In genomic region chr14:101359221-101360044, GRCh38 we compare ENCODE assay signal across 11 cellular contexts.
A peak's percentile ranks its signal among the peaks of the same experiment; 100 is the strongest.
DNase-seq lines count a peak whose midpoint lies in the region; ATAC-seq and TF ChIP-seq lines count a peak whose summit lies in the region.
"Had no signal": no experiment of that assay in that cellular context is flagged by ENCODE, and none has a peak within 500 bp of the region (broad histone marks: within the 10 kb centered on the region; RNA-seq: fewer than 3 reads in every experiment).

No MANE protein-coding gene starts in this region.

- H3K27me3 ChIP-seq in body of pancreas (no peaks in the 10 kb centered on the region), lung (ENCODE audit: control insufficient read depth, insufficient read depth) (no peaks in the 10 kb centered on the region), stomach smooth muscle (ENCODE audit: control insufficient read depth in 1 of 2, insufficient read depth in 2 of 2, low read length in 2 of 2) (peaks cover 0 to under 1% of the 10 kb centered on the region in 2 donors), SK-N-SH (ENCODE audit: insufficient read depth) (no peaks in the 10 kb centered on the region)
- H3K27me3 ChIP-seq: foreskin keratinocyte had no signal

- no peaks in the 10 kb centered on the region for H4K20me1 ChIP-seq in SK-N-SH (ENCODE audit: insufficient read depth)

- TF ChIP-seq RAD21 in SK-N-SH (IDR thresholded peaks at IDR 0.05; ENCODE audit: low read length) = no peak

- no peak overlapping the region for H3K4me3 ChIP-seq in body of pancreas
- H3K4me3 ChIP-seq in lung = no peak overlapping the region
- peak overlapping the region; percentile 11 to 44 for H3K4me3 ChIP-seq in stomach smooth muscle (ENCODE audit: low read length in 2 of 2)
- no peak overlapping the region for H3K4me3 ChIP-seq in SK-N-SH (ENCODE audit: low read depth in 2 of 2, low read length in 1 of 2)

- H3K9me3 ChIP-seq in body of pancreas = no peaks in the 10 kb centered on the region
- peaks cover 0 to 6% of the 10 kb centered on the region in 2 donors for H3K9me3 ChIP-seq in lung (ENCODE audit: control insufficient read depth in 2 of 2, insufficient read depth in 1 of 2, low read length in 1 of 2)
- H3K9me3 ChIP-seq in stomach smooth muscle (ENCODE audit: control insufficient read depth in 2 of 2, low read length in 2 of 2) = peaks cover 0 to 13% of the 10 kb centered on the region in 2 donors
- no peaks in the 10 kb centered on the region for H3K9me3 ChIP-seq in SK-N-SH

- ATAC-seq in body of pancreas (peak; percentile 45), lung (ENCODE audit: insufficient read depth, low FRiP score) (no peak), HG02642 (IDR thresholded peaks at IDR 0.05; ENCODE audit: poor library complexity, unreplicated experiment) (no peak)
- ATAC-seq: foreskin keratinocyte had no signal

- H3K9me2 ChIP-seq in SK-N-SH = no peaks in the 10 kb centered on the region

- DNase-seq in LHCN-M2 (ENCODE audit: low read depth) (peak; percentile 1), body of pancreas (peak in 2 of 4 donors; percentile 26 to 49), lung (ENCODE audit: low spot score) (peak; percentile 32), HEK293T (ENCODE audit: extremely low spot score) (no peak), SK-N-SH (no peak), DMS114 treated with DMSO at 0.1 percent for 48 hours (lab: John Stamatoyannopoulos, UW; ENCODE audit: unreplicated experiment) (no peak)
- DNase-seq: DMS 273 treated with DMSO at 0.1 percent for 48 hours, foreskin keratinocyte, NCI-H1436 had no signal

- intact Hi-C loops in body of pancreas (cut with DNase I) = no loop called here

- TF ChIP-seq POLR2A in body of pancreas (IDR thresholded peaks at IDR 0.05) = no peak

- H3K36me3 ChIP-seq in body of pancreas (replicated peaks in 1 of 2; ENCODE audit: insufficient read depth in 1 of 2, low read depth in 2 of 2) (no peaks in the 10 kb centered on the region), lung (ENCODE audit: control insufficient read depth in 2 of 2, insufficient read depth in 2 of 2, low read length in 2 of 2) (no peaks in the 10 kb centered on the region), stomach smooth muscle (ENCODE audit: control insufficient read depth in 2 of 2, insufficient read depth in 2 of 2, low read length in 2 of 2) (no peaks in the 10 kb centered on the region), SK-N-SH (replicated peaks in 1 of 2; ENCODE audit: control insufficient read depth in 1 of 2, insufficient read depth in 2 of 2, low read length in 1 of 2) (no peaks in the 10 kb centered on the region)

- no peak for TF ChIP-seq EP300 in SK-N-SH (IDR thresholded peaks at IDR 0.05; ENCODE audit: borderline replicate concordance in 1 of 2, low read depth in 1 of 2, low read length in 1 of 2)

- no peaks in the 10 kb centered on the region for H3F3A ChIP-seq in SK-N-SH (replicated peaks; ENCODE audit: insufficient read depth)

- 69 to 78% methylated on average over 16 to 19 of the region's 19 CpGs for WGBS in body of pancreas, 2 donors
- 45 to 55% methylated on average over 19 of the region's 19 CpGs for WGBS in lung, 2 donors
- 48% methylated on average over 14 of the region's 19 CpGs for WGBS in SK-N-SH (ENCODE audit: low lambda C conversion rate)

- H3K27ac ChIP-seq in body of pancreas (peak overlapping the region in 1 of 4 donors; percentile 6), lung (ENCODE audit: low read depth in 1 of 2, low read length in 1 of 2) (peak overlapping the region in 1 of 2 donors; percentile 68), stomach smooth muscle (ENCODE audit: low read length) (peak overlapping the region; percentile 49), SK-N-SH (ENCODE audit: low read depth in 2 of 2, low read length in 1 of 2) (no peak overlapping the region)
- H3K27ac ChIP-seq: foreskin keratinocyte had no signal

- no peaks in the 10 kb centered on the region for H3K4me1 ChIP-seq in body of pancreas
- peaks cover 0 to 18% of the 10 kb centered on the region in 2 donors for H3K4me1 ChIP-seq in lung (ENCODE audit: control insufficient read depth in 2 of 2, insufficient read depth in 2 of 2, low read length in 2 of 2)
- peaks cover 20% of the 10 kb centered on the region for H3K4me1 ChIP-seq in stomach smooth muscle (ENCODE audit: control insufficient read depth, insufficient read depth, low read length)
- peaks cover 0 to 7% of the 10 kb centered on the region in 2 experiments; a peak in 1 of 4 replicates for H3K4me1 ChIP-seq in SK-N-SH (ENCODE audit: control insufficient read depth in 1 of 2, insufficient read depth in 2 of 2, low read depth in 1 of 2, low read length in 1 of 2)
- H3K4me1 ChIP-seq: foreskin keratinocyte had no signal

- H3K79me2 ChIP-seq in SK-N-SH (ENCODE audit: insufficient read depth) = no peaks in the 10 kb centered on the region

- POLR2A ChIA-PET in HEK293T (lab: Yijun Ruan, JAX) (no interaction called here), SK-N-SH (lab: Yijun Ruan, JAX) (no interaction called here)

- no peak overlapping the region for H2AFZ ChIP-seq in SK-N-SH (ENCODE audit: low read depth)

- H3K4me2 ChIP-seq in SK-N-SH = no peak overlapping the region

- TF ChIP-seq CTCF in body of pancreas (IDR thresholded peaks at IDR 0.05) (no peak), lung (IDR thresholded peaks at IDR 0.05; ENCODE audit: control extremely low read depth, extremely low read depth) (no peak), SK-N-SH (IDR thresholded peaks at IDR 0.05) (no peak)

- peak overlapping the region in 1 of 2 donors; percentile 12 for H3K9ac ChIP-seq in stomach smooth muscle (ENCODE audit: low read length in 2 of 2)
- no peak overlapping the region for H3K9ac ChIP-seq in SK-N-SH

- CTCF ChIA-PET in HEK293T (lab: Yijun Ruan, JAX) = no interaction called here
- CTCF ChIA-PET in SK-N-SH (lab: Yijun Ruan, JAX) = no interaction called here

TF ChIP-seq in HEK293T, 16 proteins besides CTCF, POLR2A, EP300 and RAD21:
- TF ChIP-seq FOXA1 (IDR thresholded peaks at IDR 0.05) (no peak), PKNOX1 (IDR thresholded peaks at IDR 0.05) (no peak), LEF1 (IDR thresholded peaks at IDR 0.05; ENCODE audit: borderline replicate concordance) (no peak), FOXK2 (IDR thresholded peaks at IDR 0.05) (no peak), ELF4 (IDR thresholded peaks at IDR 0.05) (no peak), SUZ12 (IDR thresholded peaks at IDR 0.05) (no peak), NFRKB (IDR thresholded peaks at IDR 0.05) (no peak), ZNF384 (IDR thresholded peaks at IDR 0.05) (no peak), FOXM1 (IDR thresholded peaks at IDR 0.05; ENCODE audit: borderline replicate concordance) (no peak), SP1 (IDR thresholded peaks at IDR 0.05) (no peak), ARNT (IDR thresholded peaks at IDR 0.05) (no peak)

TF ChIP-seq in SK-N-SH, 30 proteins besides CTCF, POLR2A, EP300 and RAD21:
- TF ChIP-seq, protein P1, sequence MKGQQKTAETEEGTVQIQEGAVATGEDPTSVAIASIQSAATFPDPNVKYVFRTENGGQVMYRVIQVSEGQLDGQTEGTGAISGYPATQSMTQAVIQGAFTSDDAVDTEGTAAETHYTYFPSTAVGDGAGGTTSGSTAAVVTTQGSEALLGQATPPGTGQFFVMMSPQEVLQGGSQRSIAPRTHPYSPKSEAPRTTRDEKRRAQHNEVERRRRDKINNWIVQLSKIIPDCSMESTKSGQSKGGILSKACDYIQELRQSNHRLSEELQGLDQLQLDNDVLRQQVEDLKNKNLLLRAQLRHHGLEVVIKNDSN (IDR thresholded peaks at IDR 0.05; ENCODE audit: borderline replicate concordance, low read depth) = no peak
- no peak for TF ChIP-seq IRF3 (IDR thresholded peaks at IDR 0.05; ENCODE audit: low read depth, low read length)
- no peak for TF ChIP-seq YY1 (IDR thresholded peaks at IDR 0.05; ENCODE audit: low read depth)
- TF ChIP-seq TAF1 (IDR thresholded peaks at IDR 0.05; ENCODE audit: borderline replicate concordance, low read depth, low read length) = no peak
- no peak for TF ChIP-seq CHD2 (IDR thresholded peaks at IDR 0.05; ENCODE audit: low read length, partially characterized antibody)
- no peak for TF ChIP-seq GATA2 (CRISPR knock-in tag; IDR thresholded peaks at IDR 0.05)
- TF ChIP-seq RCOR1 (IDR thresholded peaks at IDR 0.05; ENCODE audit: low read length) = no peak
- TF ChIP-seq, protein P2, sequence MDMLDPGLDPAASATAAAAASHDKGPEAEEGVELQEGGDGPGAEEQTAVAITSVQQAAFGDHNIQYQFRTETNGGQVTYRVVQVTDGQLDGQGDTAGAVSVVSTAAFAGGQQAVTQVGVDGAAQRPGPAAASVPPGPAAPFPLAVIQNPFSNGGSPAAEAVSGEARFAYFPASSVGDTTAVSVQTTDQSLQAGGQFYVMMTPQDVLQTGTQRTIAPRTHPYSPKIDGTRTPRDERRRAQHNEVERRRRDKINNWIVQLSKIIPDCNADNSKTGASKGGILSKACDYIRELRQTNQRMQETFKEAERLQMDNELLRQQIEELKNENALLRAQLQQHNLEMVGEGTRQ (IDR thresholded peaks at IDR 0.05; ENCODE audit: borderline replicate concordance, low read depth, low read length) = no peak
- no peak for TF ChIP-seq TCF12 (IDR thresholded peaks at IDR 0.05)
- no peak for TF ChIP-seq EZH2phosphoT487 (IDR thresholded peaks at IDR 0.05; ENCODE audit: borderline replicate concordance, low read depth)
- no peak for TF ChIP-seq JUND (IDR thresholded peaks at IDR 0.05)
- no peak for TF ChIP-seq NFIC (IDR thresholded peaks at IDR 0.05; ENCODE audit: borderline replicate concordance)
- no peak for TF ChIP-seq FOXJ3 (CRISPR knock-in tag; IDR thresholded peaks at IDR 0.05)
- no peak for TF ChIP-seq SMC3 (IDR thresholded peaks at IDR 0.05; ENCODE audit: low read depth, low read length)
- no peak for TF ChIP-seq ELF1 (IDR thresholded peaks at IDR 0.05)
- no peak for TF ChIP-seq MAX (IDR thresholded peaks at IDR 0.05; ENCODE audit: low read depth)
- TF ChIP-seq GABPA (IDR thresholded peaks at IDR 0.05; ENCODE audit: low read depth) = no peak
- TF ChIP-seq SIN3A (IDR thresholded peaks at IDR 0.05; ENCODE audit: borderline replicate concordance, low read depth, low read length) = no peak
TF ChIP-seq in SK-N-SH: peak in this region for 0.

Comparison
In these comparisons a context has a peak if more than half of its experiments do, and no peak if none do; other contexts are left out.
1. DNase-seq: peak in LHCN-M2 (single experiment) and lung (single experiment); none in HEK293T (single experiment), SK-N-SH (single experiment) and DMS114 treated with DMSO at 0.1 percent for 48 hours (single experiment).
2. H3K4me3 ChIP-seq: peak in stomach smooth muscle (2 of 2); none in body of pancreas (0 of 2), lung (single experiment) and SK-N-SH (0 of 2).